ENCODE assay signal across 19 cellular contexts in genomic region chr1:188857526-188858087, GRCh38.
DNase-seq lines count a peak whose midpoint lies in the region; ATAC-seq and TF ChIP-seq lines count a peak whose summit lies in the region.
"Had no signal": no experiment of that assay in that cellular context is flagged by ENCODE, and none has a peak within 500 bp of the region (broad histone marks: within the 10 kb centered on the region; RNA-seq: fewer than 3 reads in every experiment).

No MANE protein-coding gene starts in this region.

- no peak for TF ChIP-seq CTCF in upper lobe of right lung (IDR thresholded peaks at IDR 0.05)
- TF ChIP-seq CTCF in mesothelial cell of epicardium (IDR thresholded peaks at IDR 0.05; ENCODE audit: unreplicated experiment): no peak

- no peaks in the 10 kb centered on the region for H3K27me3 Mint-ChIP-seq in mesothelial cell of epicardium (ENCODE audit: low read depth)
- H3K27me3 Mint-ChIP-seq: CD4-positive, alpha-beta T cell had no signal

- intact Hi-C loops in Right ventricle myocardium inferior (cut with DNase I): no loop called here
- intact Hi-C loops in cardiac septum (cut with DNase I): no loop called here
- intact Hi-C loops in upper lobe of right lung (cut with DNase I): no loop called here

- no peak overlapping the region for H3K27ac Mint-ChIP-seq in stimulated activated effector memory CD8-positive, alpha-beta T cell treated with anti-CD3 and anti-CD28 coated beads, Interleukin-12 subunit alpha, Interleukin-12 subunit beta, amount 100 ng/mL, for 72 hours
- H3K27ac Mint-ChIP-seq in mesothelial cell of epicardium: no peak overlapping the region
- H3K27ac Mint-ChIP-seq: CD4-positive, alpha-beta T cell; GM23338; HFFc6 had no signal

- H3K9me3 Mint-ChIP-seq in stimulated activated effector memory CD8-positive, alpha-beta T cell treated with anti-CD3 and anti-CD28 coated beads, Interleukin-12 subunit alpha, Interleukin-12 subunit beta, amount 100 ng/mL, for 72 hours: peaks cover 7% of the 10 kb centered on the region
- peaks cover 22% of the 10 kb centered on the region for H3K9me3 Mint-ChIP-seq in mesothelial cell of epicardium

- no peaks in the 10 kb centered on the region for H3K36me3 Mint-ChIP-seq in stimulated activated effector memory CD8-positive, alpha-beta T cell treated with anti-CD3 and anti-CD28 coated beads, Interleukin-12 subunit alpha, Interleukin-12 subunit beta, amount 100 ng/mL, for 72 hours
- H3K36me3 Mint-ChIP-seq in mesothelial cell of epicardium: no peaks in the 10 kb centered on the region

- H3K9me3 ChIP-seq in upper lobe of right lung: peaks cover 7% of the 10 kb centered on the region
- H3K9me3 ChIP-seq: A549 had no signal

- no peak overlapping the region for H3K4me3 ChIP-seq in upper lobe of right lung
- H3K4me3 ChIP-seq: A549, GM23338 had no signal

- DNase-seq in Right ventricle myocardium inferior (ENCODE audit: missing footprints): peak; percentile 26
- DNase-seq in cardiac septum (ENCODE audit: low spot score): no peak
- DNase-seq in stimulated activated effector memory CD8-positive, alpha-beta T cell treated with anti-CD3 and anti-CD28 coated beads, Interleukin-12 subunit alpha, Interleukin-12 subunit beta, amount 100 ng/mL, for 72 hours (ENCODE audit: low spot score in 2 of 2): no peak
- DNase-seq in upper lobe of right lung: no peak
- no peak for DNase-seq in foreskin melanocyte
- no peak for DNase-seq in mesothelial cell of epicardium (ENCODE audit: low spot score in 2 of 2, unreplicated experiment in 2 of 2)
- DNase-seq: AML-193; CD4-positive, alpha-beta T cell; DMS153; DMS79; GDM1; HFFc6; IMR-90 had no signal

- no peak for ATAC-seq in Right ventricle myocardium inferior
- ATAC-seq in stimulated activated effector memory CD8-positive, alpha-beta T cell treated with anti-CD3 and anti-CD28 coated beads, Interleukin-12 subunit alpha, Interleukin-12 subunit beta, amount 100 ng/mL, for 72 hours: peak; percentile 44
- peak; percentile 48 for ATAC-seq in upper lobe of right lung
- ATAC-seq in GM18519 (IDR thresholded peaks at IDR 0.05; ENCODE audit: low FRiP score, unreplicated experiment): no peak
- ATAC-seq: A549, GM23338, HCT116 had no signal

- no peaks in the 10 kb centered on the region for H3K4me1 Mint-ChIP-seq in stimulated activated effector memory CD8-positive, alpha-beta T cell treated with anti-CD3 and anti-CD28 coated beads, Interleukin-12 subunit alpha, Interleukin-12 subunit beta, amount 100 ng/mL, for 72 hours
- no peaks in the 10 kb centered on the region for H3K4me1 Mint-ChIP-seq in mesothelial cell of epicardium

- H3K27ac ChIP-seq in upper lobe of right lung: no peak overlapping the region
- H3K27ac ChIP-seq: 22Rv1, A549, C4-2B had no signal

- no peak overlapping the region for H3K4me3 Mint-ChIP-seq in stimulated activated effector memory CD8-positive, alpha-beta T cell treated with anti-CD3 and anti-CD28 coated beads, Interleukin-12 subunit alpha, Interleukin-12 subunit beta, amount 100 ng/mL, for 72 hours
- no peak overlapping the region for H3K4me3 Mint-ChIP-seq in mesothelial cell of epicardium
- H3K4me3 Mint-ChIP-seq: CD4-positive, alpha-beta T cell; GM23338; HFFc6 had no signal

- H3K4me1 ChIP-seq in upper lobe of right lung: no peaks in the 10 kb centered on the region
- H3K4me1 ChIP-seq: A549 had no signal

- no peaks in the 10 kb centered on the region for H3K27me3 ChIP-seq in upper lobe of right lung

- no peaks in the 10 kb centered on the region for H3K36me3 ChIP-seq in upper lobe of right lung

Comparison
In these comparisons a context has a peak if more than half of its experiments do, and no peak if none do; other contexts are left out.
1. ATAC-seq: peak in stimulated activated effector memory CD8-positive, alpha-beta T cell treated with anti-CD3 and anti-CD28 coated beads, Interleukin-12 subunit alpha, Interleukin-12 subunit beta, amount 100 ng/mL, for 72 hours (single experiment) and upper lobe of right lung (single experiment); none in Right ventricle myocardium inferior (single experiment) and GM18519 (single experiment).